ENCODE assay signal across 14 cellular contexts in genomic region chr1:67390041-67390887, GRCh38. TPM values are rescaled to one million over a fixed set of nuclear protein-coding genes. Genes with fewer than 3 reads are reported as not detected.
DNase-seq lines count a peak whose midpoint lies in the region; ATAC-seq, FAIRE-seq and TF ChIP-seq lines count a peak whose summit lies in the region.
"Had no signal": no experiment of that assay in that cellular context is flagged by ENCODE, and none has a peak within 500 bp of the region (broad histone marks: within the 10 kb centered on the region; RNA-seq: fewer than 3 reads in every experiment).

No MANE protein-coding gene starts in this region.

- dilution Hi-C loops in endothelial cell of umbilical vein (cut with MboI; ENCODE audit: extremely low pct_ligation_motif_present, low sequenced_read_pairs), result no loop called here

- H3K4me2 ChIP-seq in GM23338 (peak overlapping the region; percentile 50), endothelial cell of umbilical vein (ENCODE audit: insufficient read depth, low read length) (no peak overlapping the region), osteoblast (ENCODE audit: insufficient read depth, low read length) (peak overlapping the region; percentile 75), neural progenitor cell (no peak overlapping the region)

- H3K4me3 Mint-ChIP-seq in GM23338 (peak overlapping the region; percentile 28; the same call in 2 of the 3 replicates), neural progenitor cell (no peak overlapping the region)
- H3K4me3 Mint-ChIP-seq: stimulated activated naive CD8-positive, alpha-beta T cell treated with anti-CD3 and anti-CD28 coated beads, Interleukin-15, amount 100 ng/mL, for 72 hours had no signal

- CTCF ChIA-PET in endothelial cell of umbilical vein (lab: Charles Lee), result interaction anchor here (0.7 to 1.1 kb wide), 3 partner anchors 9 to 220 kb away, joined by 3 to 4 read pairs (median 3); no protein-coding TSS in a partner anchor

- no peaks in the 10 kb centered on the region for H3K9me2 ChIP-seq in GM23338 (ENCODE audit: insufficient read depth)

- H3K27me3 Mint-ChIP-seq in GM23338 (ENCODE audit: insufficient read depth, low read depth, poor library complexity), result peaks cover 3% of the 10 kb centered on the region
- H3K27me3 Mint-ChIP-seq in neural progenitor cell (ENCODE audit: insufficient read depth, low read depth), result no peaks in the 10 kb centered on the region
- H3K27me3 Mint-ChIP-seq: stimulated activated naive CD8-positive, alpha-beta T cell treated with anti-CD3 and anti-CD28 coated beads, Interleukin-15, amount 100 ng/mL, for 72 hours had no signal

- H3K36me3 ChIP-seq in GM23338 (ENCODE audit: insufficient read depth) (peaks cover under 1% of the 10 kb centered on the region; the same call in 1 of the 2 replicates), endothelial cell of umbilical vein (ENCODE audit: control insufficient read depth in 2 of 2, extremely low read depth in 1 of 2, insufficient read depth in 2 of 2, low read length in 2 of 2) (no peaks in the 10 kb centered on the region), osteoblast (ENCODE audit: insufficient read depth, low read length) (peaks cover 2% of the 10 kb centered on the region), neural progenitor cell (no peaks in the 10 kb centered on the region), gastroesophageal sphincter (peaks cover 0 to 25% of the 10 kb centered on the region in 2 donors)
- H3K36me3 ChIP-seq: breast epithelium had no signal

- no peaks in the 10 kb centered on the region for H4K20me1 ChIP-seq in GM23338 (replicated peaks; ENCODE audit: insufficient read depth)
- H4K20me1 ChIP-seq in endothelial cell of umbilical vein (replicated peaks; ENCODE audit: control insufficient read depth, extremely low read depth, insufficient read depth, low read length), result no peaks in the 10 kb centered on the region
- H4K20me1 ChIP-seq in osteoblast (ENCODE audit: insufficient read depth, low read length), result no peaks in the 10 kb centered on the region
- no peaks in the 10 kb centered on the region for H4K20me1 ChIP-seq in neural progenitor cell (ENCODE audit: low read depth)

- TF ChIP-seq EP300 in gastroesophageal sphincter (IDR thresholded peaks at IDR 0.05), result no peak

- H3K4me1 ChIP-seq in GM23338 (ENCODE audit: insufficient read depth) (peaks cover 20% of the 10 kb centered on the region), endothelial cell of umbilical vein (ENCODE audit: control insufficient read depth, extremely low read depth, insufficient read depth, low read length) (no peaks in the 10 kb centered on the region), osteoblast (ENCODE audit: insufficient read depth, low read length) (peaks cover 17% of the 10 kb centered on the region), neural progenitor cell (peaks cover 3% of the 10 kb centered on the region), gastroesophageal sphincter (no peaks in the 10 kb centered on the region)
- H3K4me1 ChIP-seq: breast epithelium, HAP-1 had no signal

- FAIRE-seq in endothelial cell of umbilical vein (lab: Jason Lieb, UNC), result peak; percentile 47

- H3K27ac ChIP-seq in GM23338 (ENCODE audit: low read depth), result no peak overlapping the region
- H3K27ac ChIP-seq in endothelial cell of umbilical vein (ENCODE audit: insufficient read depth, low read depth, low read length), result no peak overlapping the region
- H3K27ac ChIP-seq in osteoblast (ENCODE audit: low read depth, low read length), result peak overlapping the region; percentile 70
- no peak overlapping the region for H3K27ac ChIP-seq in neural progenitor cell
- no peak overlapping the region for H3K27ac ChIP-seq in gastroesophageal sphincter
- H3K27ac ChIP-seq: breast epithelium had no signal

- WGBS in gastroesophageal sphincter (ENCODE audit: low coverage in 1 of 2), 2 donors, result 83 to 94% methylated on average over 3 of the region's 3 CpGs

- peaks cover 14% of the 10 kb centered on the region for H3K36me3 Mint-ChIP-seq in GM23338 (ENCODE audit: low read depth)
- peaks cover 5% of the 10 kb centered on the region for H3K36me3 Mint-ChIP-seq in neural progenitor cell

- H3K9me3 Mint-ChIP-seq in GM23338 (peaks cover 11% of the 10 kb centered on the region), neural progenitor cell (peaks cover 5% of the 10 kb centered on the region)

- H3K9me3 ChIP-seq in endothelial cell of umbilical vein (replicated peaks; ENCODE audit: control insufficient read depth, insufficient read depth, low read length) (no peaks in the 10 kb centered on the region), osteoblast (ENCODE audit: low read depth, low read length) (no peaks in the 10 kb centered on the region), neural progenitor cell (ENCODE audit: low read depth) (no peaks in the 10 kb centered on the region), gastroesophageal sphincter (no peaks in the 10 kb centered on the region)
- H3K9me3 ChIP-seq: breast epithelium had no signal

- H3K79me2 ChIP-seq in GM23338 (replicated peaks; ENCODE audit: insufficient read depth) (no peaks in the 10 kb centered on the region), endothelial cell of umbilical vein (ENCODE audit: control insufficient read depth, insufficient read depth, low read length) (no peaks in the 10 kb centered on the region), osteoblast (ENCODE audit: insufficient read depth, low read length) (no peaks in the 10 kb centered on the region), neural progenitor cell (ENCODE audit: low read depth) (no peaks in the 10 kb centered on the region)

- TF ChIP-seq CTCF in GM23338 (conservative IDR thresholded peaks at IDR 0.05; ENCODE audit: low read depth in 2 of 2), result no peak
- no peak for TF ChIP-seq CTCF in endothelial cell of umbilical vein (IDR thresholded peaks at IDR 0.05; ENCODE audit: extremely low read depth in 1 of 2, insufficient read depth in 1 of 2, low read depth in 1 of 2, low read length in 2 of 2)
- TF ChIP-seq CTCF in osteoblast (IDR thresholded peaks at IDR 0.05; ENCODE audit: extremely low read depth, low read depth, low read length), result no peak
- no peak for TF ChIP-seq CTCF in neural progenitor cell (IDR thresholded peaks at IDR 0.05)
- TF ChIP-seq CTCF in gastroesophageal sphincter (IDR thresholded peaks at IDR 0.05), result no peak

- H3K4me3 ChIP-seq in GM23338 (0 out of 2 replicates have a peak overlapping the region, but pooled peaks have one; percentile 11), endothelial cell of umbilical vein (replicated peaks in 1 of 3; ENCODE audit: insufficient read depth in 1 of 3, low read depth in 1 of 3, low read length in 3 of 3) (no peak overlapping the region), osteoblast (ENCODE audit: insufficient read depth, low read length) (peak overlapping the region; percentile 42), neural progenitor cell (no peak overlapping the region), gastroesophageal sphincter (no peak overlapping the region)
- H3K4me3 ChIP-seq: breast epithelium, HAP-1 had no signal

- DNase-seq in GM23338 (ENCODE audit: low spot score) (peak; percentile 45), RPMI7951 (ENCODE audit: low read depth) (peak; percentile 90), endothelial cell of umbilical vein (ENCODE audit: low read depth, low spot score) (no peak), osteoblast (ENCODE audit: insufficient read length, low spot score, missing footprints) (peak; percentile 76), neural progenitor cell (ENCODE audit: low spot score) (no peak), Right ventricle myocardium superior (no peak)
- DNase-seq: Calu3; left ventricle myocardium superior; stimulated activated CD4-positive, alpha-beta T cell treated with anti-CD3 and anti-CD28 coated beads, Interleukin-4, amount 100 ng/mL, for 1 hour; stimulated activated naive CD8-positive, alpha-beta T cell treated with anti-CD3 and anti-CD28 coated beads, Interleukin-15, amount 100 ng/mL, for 72 hours had no signal

- H3K4me1 Mint-ChIP-seq in GM23338 (peaks cover 28% of the 10 kb centered on the region), neural progenitor cell (no peaks in the 10 kb centered on the region)
- H3K4me1 Mint-ChIP-seq: stimulated activated naive CD8-positive, alpha-beta T cell treated with anti-CD3 and anti-CD28 coated beads, Interleukin-15, amount 100 ng/mL, for 72 hours had no signal

- intact Hi-C loops in endothelial cell of umbilical vein (cut with micrococcal nuclease) (no loop called here), Right ventricle myocardium superior (cut with DNase I) (no loop called here)

- BruUV-seq in endothelial cell of umbilical vein (replicated peaks; lab: Mats Ljungman, UMichigan), result no TSS peak

- H3K9me1 ChIP-seq in endothelial cell of umbilical vein (replicated peaks; ENCODE audit: control insufficient read depth, extremely low read depth, insufficient read depth, low read length), result no peaks in the 10 kb centered on the region

- H3K9ac ChIP-seq in endothelial cell of umbilical vein (replicated peaks; ENCODE audit: extremely low read depth, insufficient read depth, low read length), result no peak overlapping the region
- H3K9ac ChIP-seq in neural progenitor cell, result no peak overlapping the region

- H3K27ac Mint-ChIP-seq in GM23338, result no peak overlapping the region
- no peak overlapping the region for H3K27ac Mint-ChIP-seq in neural progenitor cell
- H3K27ac Mint-ChIP-seq: stimulated activated naive CD8-positive, alpha-beta T cell treated with anti-CD3 and anti-CD28 coated beads, Interleukin-15, amount 100 ng/mL, for 72 hours had no signal

- ATAC-seq in GM23338, result peak; percentile 85
- no peak for ATAC-seq in gastroesophageal sphincter
- ATAC-seq in HG03520 (IDR thresholded peaks at IDR 0.05; ENCODE audit: unreplicated experiment), result no peak
- no peak for ATAC-seq in Right ventricle myocardium superior (ENCODE audit: poor library complexity)
- ATAC-seq: left ventricle myocardium superior; stimulated activated naive CD8-positive, alpha-beta T cell treated with anti-CD3 and anti-CD28 coated beads, Interleukin-15, amount 100 ng/mL, for 72 hours had no signal

- H3F3A ChIP-seq in GM23338 (replicated peaks; ENCODE audit: low read depth), result no peaks in the 10 kb centered on the region
- H3F3A ChIP-seq in neural progenitor cell (ENCODE audit: low read depth), result no peaks in the 10 kb centered on the region

- no peaks in the 10 kb centered on the region for H3K27me3 ChIP-seq in GM23338 (ENCODE audit: insufficient read depth)
- H3K27me3 ChIP-seq in endothelial cell of umbilical vein (ENCODE audit: control insufficient read depth in 2 of 2, insufficient read depth in 2 of 2, low read length in 2 of 2), result no peaks in the 10 kb centered on the region
- H3K27me3 ChIP-seq in osteoblast (ENCODE audit: insufficient read depth, low read length), result no peaks in the 10 kb centered on the region
- no peaks in the 10 kb centered on the region for H3K27me3 ChIP-seq in neural progenitor cell
- H3K27me3 ChIP-seq in gastroesophageal sphincter, result no peaks in the 10 kb centered on the region
- H3K27me3 ChIP-seq: breast epithelium had no signal

- no peak overlapping the region for H2AFZ ChIP-seq in GM23338
- no peak overlapping the region for H2AFZ ChIP-seq in endothelial cell of umbilical vein (ENCODE audit: low read depth, low read length)
- peak overlapping the region; percentile 28 for H2AFZ ChIP-seq in osteoblast (ENCODE audit: low read length)
- no peak overlapping the region for H2AFZ ChIP-seq in neural progenitor cell (replicated peaks)

- POLR2A ChIA-PET in endothelial cell of umbilical vein (lab: Charles Lee), result no interaction called here

- TF ChIP-seq POLR2A in endothelial cell of umbilical vein (IDR thresholded peaks at IDR 0.05; ENCODE audit: low read depth, low read length) (no peak), gastroesophageal sphincter (IDR thresholded peaks at IDR 0.05) (no peak)

RNA-seq across cellular contexts. Expression of gene SERBP1, which starts 39.9 kb away (rescaled TPM):
- total RNA-seq in GM23338 (2014; rRNA removed; shearing (Covaris generic)), result 674 and 696 TPM in 2 replicates
- 532 and 559 TPM in 2 replicates for polyA plus RNA-seq in GM23338 (2016; fragmentation: Nextera tagmentation; extraction: Ambion mirVana)
- total RNA-seq in RPMI7951 (2014; rRNA removed; shearing (Covaris generic)), result 246 and 260 TPM in 2 replicates
- total RNA-seq in endothelial cell of umbilical vein, result 290 and 293 TPM in 2 replicates
- 90.8 and 145 TPM in 2 replicates for polyA plus RNA-seq in endothelial cell of umbilical vein
- 185 and 226 TPM in 2 replicates for polyA plus RNA-seq in endothelial cell of umbilical vein (2011; cell fraction: cytosol; rRNA removed)
- polyA plus RNA-seq in endothelial cell of umbilical vein (2011; cell fraction: nucleus; rRNA removed), result 72.9 and 137 TPM in 2 replicates
- polyA plus RNA-seq in endothelial cell of umbilical vein (2012), result 213 and 278 TPM in 2 replicates
- 89.1 and 127 TPM in 2 replicates for polyA minus RNA-seq in endothelial cell of umbilical vein
- polyA minus RNA-seq in endothelial cell of umbilical vein (2011; cell fraction: cytosol; rRNA and poly(A)+ RNA removed), result 205 TPM
- 56.9 and 65.7 TPM in 2 replicates for polyA minus RNA-seq in endothelial cell of umbilical vein (2011; cell fraction: nucleus; rRNA and poly(A)+ RNA removed)
- 152 and 161 TPM in 2 replicates for total RNA-seq in osteoblast
- 399 and 534 TPM in 2 replicates for total RNA-seq in neural progenitor cell (ENCODE audit: low replicate concordance)
- 100 to 1,000 TPM; 254 to 263 (median 258) TPM for total RNA-seq in gastroesophageal sphincter
- 111 TPM for total RNA-seq in Right ventricle myocardium superior

Comparison
In these comparisons a context has a peak if more than half of its experiments do, and no peak if none do; other contexts are left out.
1. DNase-seq: peak in GM23338 (single experiment), RPMI7951 (single experiment) and osteoblast (single experiment); none in endothelial cell of umbilical vein (single experiment), neural progenitor cell (single experiment) and Right ventricle myocardium superior (single experiment).
2. H3K4me2 ChIP-seq: peak in GM23338 (single experiment) and osteoblast (single experiment); none in endothelial cell of umbilical vein (single experiment) and neural progenitor cell (single experiment).
3. H3K4me3 ChIP-seq: peak in GM23338 (single experiment) and osteoblast (single experiment); none in endothelial cell of umbilical vein (0 of 3), neural progenitor cell (single experiment) and gastroesophageal sphincter (0 of 2).